Comparison of ENCODE assay signal across 1 cellular context in genomic region chr5:177365845-177366527, GRCh38.
TF ChIP-seq lines count a peak whose summit lies in the region.

No MANE protein-coding gene starts in this region.

TF ChIP-seq in endothelial cell of umbilical vein, 7 proteins besides CTCF, POLR2A, EP300 and RAD21:
- TF ChIP-seq, protein P1, sequence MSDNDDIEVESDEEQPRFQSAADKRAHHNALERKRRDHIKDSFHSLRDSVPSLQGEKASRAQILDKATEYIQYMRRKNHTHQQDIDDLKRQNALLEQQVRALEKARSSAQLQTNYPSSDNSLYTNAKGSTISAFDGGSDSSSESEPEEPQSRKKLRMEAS (IDR thresholded peaks at IDR 0.05; ENCODE audit: insufficient read depth, insufficient read length): no peak
